Comparison of ENCODE assay signal across 2 cellular contexts in the genomic region with DNA sequence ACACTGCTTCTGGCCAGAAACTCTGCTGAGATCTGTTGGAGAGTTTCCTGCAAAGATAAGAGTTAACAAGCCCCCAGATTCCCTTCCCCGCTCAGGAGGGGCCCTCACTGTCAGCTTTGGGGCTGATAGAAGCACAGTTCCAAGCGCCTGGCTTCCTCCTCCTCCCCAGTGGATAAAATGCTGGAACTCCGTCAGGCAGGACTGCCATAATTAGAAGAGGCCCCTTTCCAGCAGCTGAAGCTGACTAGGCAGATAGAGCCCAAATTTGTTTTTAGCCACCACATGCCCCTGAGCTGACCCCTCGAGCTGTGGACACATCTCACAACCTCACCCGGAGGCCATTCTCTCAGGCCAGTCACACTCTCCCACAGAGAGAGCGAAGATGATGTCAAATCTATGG.
TF ChIP-seq lines count a peak whose summit lies in the region.

No MANE protein-coding gene starts in this region.

TF ChIP-seq in liver, 16 proteins besides CTCF, POLR2A, EP300 and RAD21 (continued from another document):
- no peak for TF ChIP-seq HNF4A (conservative IDR thresholded peaks at IDR 0.05)
- peak; percentile 43 to 45 for TF ChIP-seq RXRA (IDR thresholded peaks at IDR 0.05)
- TF ChIP-seq YY1 (IDR thresholded peaks at IDR 0.05) = no peak
- TF ChIP-seq NR2F2 (IDR thresholded peaks at IDR 0.05) = peak; percentile 50

TF ChIP-seq in HepG2, 621 proteins besides CTCF, POLR2A, EP300 and RAD21:
- TF ChIP-seq PRDM15 (CRISPR knock-in tag; IDR thresholded peaks at IDR 0.05) = no peak
- TF ChIP-seq, protein P1, sequence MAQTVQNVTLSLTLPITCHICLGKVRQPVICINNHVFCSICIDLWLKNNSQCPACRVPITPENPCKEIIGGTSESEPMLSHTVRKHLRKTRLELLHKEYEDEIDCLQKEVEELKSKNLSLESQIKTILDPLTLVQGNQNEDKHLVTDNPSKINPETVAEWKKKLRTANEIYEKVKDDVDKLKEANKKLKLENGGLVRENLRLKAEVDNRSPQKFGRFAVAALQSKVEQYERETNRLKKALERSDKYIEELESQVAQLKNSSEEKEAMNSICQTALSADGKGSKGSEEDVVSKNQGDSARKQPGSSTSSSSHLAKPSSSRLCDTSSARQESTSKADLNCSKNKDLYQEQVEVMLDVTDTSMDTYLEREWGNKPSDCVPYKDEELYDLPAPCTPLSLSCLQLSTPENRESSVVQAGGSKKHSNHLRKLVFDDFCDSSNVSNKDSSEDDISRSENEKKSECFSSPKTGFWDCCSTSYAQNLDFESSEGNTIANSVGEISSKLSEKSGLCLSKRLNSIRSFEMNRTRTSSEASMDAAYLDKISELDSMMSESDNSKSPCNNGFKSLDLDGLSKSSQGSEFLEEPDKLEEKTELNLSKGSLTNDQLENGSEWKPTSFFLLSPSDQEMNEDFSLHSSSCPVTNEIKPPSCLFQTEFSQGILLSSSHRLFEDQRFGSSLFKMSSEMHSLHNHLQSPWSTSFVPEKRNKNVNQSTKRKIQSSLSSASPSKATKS (CRISPR knock-in tag; IDR thresholded peaks at IDR 0.05) = no peak
- no peak for TF ChIP-seq ZNF256 (CRISPR knock-in tag; conservative IDR thresholded peaks at IDR 0.05)
- TF ChIP-seq ZNF451 (CRISPR knock-in tag; IDR thresholded peaks at IDR 0.05) = no peak
- TF ChIP-seq EED (CRISPR knock-in tag; IDR thresholded peaks at IDR 0.05) = no peak
- no peak for TF ChIP-seq REST (IDR thresholded peaks at IDR 0.05; ENCODE audit: borderline replicate concordance in 1 of 2, low read depth in 1 of 2, low read length in 2 of 2)
